Comparison of ENCODE assay signal across 13 cellular contexts in the genomic region with DNA sequence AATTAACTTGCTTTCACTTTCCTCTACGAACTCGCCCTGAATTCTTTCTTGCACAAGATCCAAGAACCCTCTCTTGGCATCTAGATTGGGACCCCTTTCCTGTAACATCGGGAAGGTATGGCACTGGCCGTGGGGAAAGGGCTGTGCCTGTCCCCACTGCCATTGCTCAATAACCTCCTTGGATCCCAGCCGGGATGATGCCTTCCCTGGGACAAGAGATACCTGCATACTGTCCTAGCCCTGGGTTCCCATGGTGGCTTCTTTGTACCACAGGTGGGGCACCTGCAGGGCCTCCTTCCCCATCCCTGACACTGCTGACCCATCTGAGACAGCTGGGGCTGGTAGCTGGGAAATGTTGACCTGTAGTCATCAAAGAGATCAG. TPM values are rescaled to one million over a fixed set of nuclear protein-coding genes. Genes with fewer than 3 reads are reported as not detected.
A peak's percentile ranks its signal among the peaks of the same experiment; 100 is the strongest.
DNase-seq lines count a peak whose midpoint lies in the region; ATAC-seq, FAIRE-seq and TF ChIP-seq lines count a peak whose summit lies in the region.
"Not testable (repeated sequence)": the region's sequence is repeated elsewhere in the genome, so short reads cannot be mapped to it uniquely, and the experiment has no call there.
"Had no signal": no experiment of that assay in that cellular context is flagged by ENCODE, and none has a peak within 500 bp of the region (broad histone marks: within the 10 kb centered on the region; RNA-seq: fewer than 3 reads in every experiment).

No MANE protein-coding gene starts in this region.

- not testable (repeated sequence) for H3K9me3 ChIP-seq in BLaER1 treated with 17β-estradiol and CSF1 and Interleukin-3, amounts not matched to agents 10 nM and 100 nM (replicated peaks in 1 of 11); Peyer's patch; body of pancreas; endothelial cell of umbilical vein (replicated peaks; ENCODE audit: control insufficient read depth, insufficient read depth, low read length); HepG2 (ENCODE audit: low read length); small intestine (ENCODE audit: control insufficient read depth, low read depth)

- H2AFZ ChIP-seq in endothelial cell of umbilical vein (ENCODE audit: low read depth, low read length); HepG2 (ENCODE audit: low read length): not testable (repeated sequence)

- not testable (repeated sequence) for ATAC-seq in body of pancreas, HepG2

- in situ Hi-C loops in HepG2 (cut with HindIII; ENCODE audit: extremely low pct_ligation_motif_present, low pct_unique_long_range_greater_than_20kb), result not testable (repeated sequence)

- H3K4me3 Mint-ChIP-seq in type B pancreatic cell, result not testable (repeated sequence)

- not testable (repeated sequence) for H3K4me1 Mint-ChIP-seq in type B pancreatic cell (ENCODE audit: unreplicated experiment)

- H3K9me1 ChIP-seq in endothelial cell of umbilical vein (replicated peaks; ENCODE audit: control insufficient read depth, extremely low read depth, insufficient read depth, low read length), result not testable (repeated sequence)

- DNase-seq in Peyer's patch (peak in 1 of 3 donors; percentile 44), body of pancreas (peak; percentile 36 to 54 (median 48)), small intestine (peak; percentile 63)
- not testable (repeated sequence) for DNase-seq in endothelial cell of umbilical vein (ENCODE audit: low read depth, low spot score); HepG2 (ENCODE audit: low spot score); type B pancreatic cell (ENCODE audit: extremely low spot score, unreplicated experiment)

- H3K27ac ChIP-seq in BLaER1 treated with 17β-estradiol and CSF1 and Interleukin-3, amounts not matched to agents 10 nM and 100 nM; HepG2 (ENCODE audit: extremely low read length, insufficient read depth, low read length): not testable (repeated sequence)
- H3K27ac ChIP-seq in Peyer's patch, result peak overlapping the region in 3 of 4 donors; percentile 42 to 87 (median 80)
- H3K27ac ChIP-seq in body of pancreas, result peak overlapping the region; percentile 52 to 97 (median 93)
- peak overlapping the region; percentile 82 for H3K27ac ChIP-seq in endothelial cell of umbilical vein (ENCODE audit: insufficient read depth, low read depth, low read length)
- peak overlapping the region in 1 of 2 donors; percentile 74 for H3K27ac ChIP-seq in small intestine (ENCODE audit: low read depth in 1 of 2, low read length in 1 of 2)

- H3K36me3 Mint-ChIP-seq in type B pancreatic cell, result not testable (repeated sequence)

- not testable (repeated sequence) for H3K27me3 Mint-ChIP-seq in type B pancreatic cell

- CTCF ChIA-PET in endothelial cell of umbilical vein (lab: Charles Lee); HepG2 (lab: Yijun Ruan, JAX; ENCODE audit: low intra/inter-chr PET ratio, low total read pairs): not testable (repeated sequence)

- BruUV-seq in endothelial cell of umbilical vein (replicated peaks; lab: Mats Ljungman, UMichigan); HepG2 (replicated peaks; lab: Mats Ljungman, UMichigan): not testable (repeated sequence)

- TF ChIP-seq RAD21 in HepG2 (CRISPR knock-in tag; IDR thresholded peaks at IDR 0.05), result not testable (repeated sequence)

- peak; percentile 15 for FAIRE-seq in endothelial cell of umbilical vein (lab: Jason Lieb, UNC)
- FAIRE-seq in HepG2 (lab: Jason Lieb, UNC); small intestine (lab: Jason Lieb, UNC): not testable (repeated sequence)

- TF ChIP-seq POLR2A in Peyer's patch (IDR thresholded peaks at IDR 0.05); endothelial cell of umbilical vein (IDR thresholded peaks at IDR 0.05; ENCODE audit: low read depth, low read length); HepG2 (IDR thresholded peaks at IDR 0.05; ENCODE audit: insufficient read depth in 1 of 2, low read depth in 2 of 2, low read length in 2 of 2): not testable (repeated sequence)
- peak in 1 of 3 donors; percentile 8 for TF ChIP-seq POLR2A in body of pancreas (IDR thresholded peaks at IDR 0.05)

- not testable (repeated sequence) for H4K20me1 ChIP-seq in BLaER1 treated with 17β-estradiol and CSF1 and Interleukin-3, amounts not matched to agents 10 nM and 100 nM; endothelial cell of umbilical vein (replicated peaks; ENCODE audit: control insufficient read depth, extremely low read depth, insufficient read depth, low read length); HepG2 (ENCODE audit: insufficient read depth, low read length)

- not testable (repeated sequence) for TF ChIP-seq EP300 in HepG2 (IDR thresholded peaks at IDR 0.05; ENCODE audit: low read depth in 2 of 2, low read length in 2 of 2); HepG2 (CRISPR knock-in tag; IDR thresholded peaks at IDR 0.05; ENCODE audit: borderline replicate concordance)

- not testable (repeated sequence) for H3K27me3 ChIP-seq in BLaER1 treated with 17β-estradiol and CSF1 and Interleukin-3, amounts not matched to agents 10 nM and 100 nM; Peyer's patch; body of pancreas; endothelial cell of umbilical vein (ENCODE audit: control insufficient read depth in 2 of 2, insufficient read depth in 2 of 2, low read length in 2 of 2); HepG2 (ENCODE audit: control insufficient read depth in 1 of 2, insufficient read depth in 2 of 2, low read length in 2 of 2); small intestine (ENCODE audit: control insufficient read depth in 2 of 2, insufficient read depth in 2 of 2, low read length in 2 of 2)

- H3K27ac Mint-ChIP-seq in type B pancreatic cell, result peak overlapping the region; percentile 32

- H3K4me2 ChIP-seq in BLaER1 treated with 17β-estradiol and CSF1 and Interleukin-3, amounts not matched to agents 10 nM and 100 nM, result peak overlapping the region in 6 of 11 experiments; percentile 13 to 37 (median 30); a peak in 7 of 22 replicates
- not testable (repeated sequence) for H3K4me2 ChIP-seq in endothelial cell of umbilical vein (ENCODE audit: insufficient read depth, low read length); HepG2 (ENCODE audit: low read depth, low read length)

- dilution Hi-C loops in endothelial cell of umbilical vein (cut with MboI; ENCODE audit: extremely low pct_ligation_motif_present, low sequenced_read_pairs), result not testable (repeated sequence)

- intact Hi-C loops in body of pancreas (cut with DNase I); endothelial cell of umbilical vein (cut with micrococcal nuclease); HepG2 (cut with micrococcal nuclease; ENCODE audit: unreplicated experiment): not testable (repeated sequence)

- not testable (repeated sequence) for H3K4me3 ChIP-seq in BLaER1 treated with 17β-estradiol and CSF1 and Interleukin-3, amounts not matched to agents 10 nM and 100 nM; body of pancreas; endothelial cell of umbilical vein (replicated peaks in 1 of 3; ENCODE audit: insufficient read depth in 1 of 3, low read depth in 1 of 3, low read length in 3 of 3); HepG2 (replicated peaks in 1 of 3; ENCODE audit: insufficient read depth in 1 of 3, low read depth in 2 of 3, low read length in 3 of 3); small intestine (ENCODE audit: low read depth in 1 of 2, low read length in 2 of 2)
- H3K4me3 ChIP-seq in Peyer's patch, result peak overlapping the region in 1 of 4 donors; percentile 28

- H3K4me1 ChIP-seq in BLaER1 treated with 17β-estradiol and CSF1 and Interleukin-3, amounts not matched to agents 10 nM and 100 nM, result peaks cover 17 to 39% (median 20%) of the 10 kb centered on the region in 10 experiments
- H3K4me1 ChIP-seq in Peyer's patch; small intestine (ENCODE audit: control insufficient read depth in 2 of 2, insufficient read depth in 1 of 2, low read depth in 1 of 2, low read length in 1 of 2): not testable (repeated sequence)
- peaks cover 72% of the 10 kb centered on the region for H3K4me1 ChIP-seq in body of pancreas
- peaks cover 32% of the 10 kb centered on the region for H3K4me1 ChIP-seq in endothelial cell of umbilical vein (ENCODE audit: control insufficient read depth, extremely low read depth, insufficient read depth, low read length)
- peaks cover 73% of the 10 kb centered on the region for H3K4me1 ChIP-seq in HepG2 (ENCODE audit: insufficient read depth, low read length)

- H3K36me3 ChIP-seq in BLaER1 treated with 17β-estradiol and CSF1 and Interleukin-3, amounts not matched to agents 10 nM and 100 nM; Peyer's patch; body of pancreas (replicated peaks in 1 of 2; ENCODE audit: insufficient read depth in 1 of 2, low read depth in 2 of 2); endothelial cell of umbilical vein (ENCODE audit: control insufficient read depth in 2 of 2, extremely low read depth in 1 of 2, insufficient read depth in 2 of 2, low read length in 2 of 2); HepG2 (replicated peaks in 1 of 2; ENCODE audit: control insufficient read depth in 1 of 2, insufficient read depth in 2 of 2, low read length in 2 of 2); small intestine (ENCODE audit: control insufficient read depth in 2 of 2, insufficient read depth in 2 of 2, low read length in 2 of 2): not testable (repeated sequence)

- not testable (repeated sequence) for H3K9ac ChIP-seq in BLaER1 treated with 17β-estradiol and CSF1 and Interleukin-3, amounts not matched to agents 10 nM and 100 nM; endothelial cell of umbilical vein (replicated peaks; ENCODE audit: extremely low read depth, insufficient read depth, low read length); HepG2 (ENCODE audit: insufficient read depth, low read depth, low read length)

- H3K79me2 ChIP-seq in endothelial cell of umbilical vein (ENCODE audit: control insufficient read depth, insufficient read depth, low read length); HepG2 (ENCODE audit: insufficient read depth, low read length): not testable (repeated sequence)

- WGBS in body of pancreas, 2 donors, result 37 to 40% methylated on average over 5 of the region's 5 CpGs
- 82% methylated on average over 4 of the region's 5 CpGs for WGBS in HepG2 (ENCODE audit: low lambda C conversion rate)
- 13 to 63% (median 28%) methylated on average over 4 to 5 of the region's 5 CpGs for WGBS in small intestine, 3 donors

- TF ChIP-seq CTCF in Peyer's patch (IDR thresholded peaks at IDR 0.05); body of pancreas (IDR thresholded peaks at IDR 0.05); endothelial cell of umbilical vein (IDR thresholded peaks at IDR 0.05; ENCODE audit: extremely low read depth in 1 of 2, insufficient read depth in 1 of 2, low read depth in 1 of 2, low read length in 2 of 2); HepG2 (CRISPR knock-in tag; IDR thresholded peaks at IDR 0.05); type B pancreatic cell (conservative IDR thresholded peaks at IDR 0.05): not testable (repeated sequence)

- H3K9me3 Mint-ChIP-seq in type B pancreatic cell, result not testable (repeated sequence)

- POLR2A ChIA-PET in endothelial cell of umbilical vein (lab: Charles Lee); HepG2 (lab: Yijun Ruan, JAX): not testable (repeated sequence)

RNA-seq across cellular contexts. Expression of a gene that starts 4.9 kb away (rescaled TPM):
- total RNA-seq in Peyer's patch, result not detected
- total RNA-seq in body of pancreas, result over 10,000 TPM; 37,316 to 51,622 TPM
- not detected in 2 replicates for total RNA-seq in endothelial cell of umbilical vein
- polyA plus RNA-seq in endothelial cell of umbilical vein, result 0.35 TPM in 1 of 2 replicates, not detected in the other
- 0.16 and 0.43 TPM in 2 replicates for polyA plus RNA-seq in endothelial cell of umbilical vein (2011; cell fraction: cytosol; rRNA removed)
- polyA plus RNA-seq in endothelial cell of umbilical vein (2011; cell fraction: nucleus; rRNA removed), result 0.26 TPM in 1 of 2 replicates, not detected in the other
- polyA plus RNA-seq in endothelial cell of umbilical vein (2012), result not detected in 2 replicates
- not detected in 2 replicates for polyA minus RNA-seq in endothelial cell of umbilical vein
- polyA minus RNA-seq in endothelial cell of umbilical vein (2011; cell fraction: cytosol; rRNA and poly(A)+ RNA removed), result not detected
- polyA minus RNA-seq in endothelial cell of umbilical vein (2011; cell fraction: nucleus; rRNA and poly(A)+ RNA removed), result not detected in 2 replicates
- total RNA-seq in HepG2 (2016; rRNA removed; fragmentation: Illumina TruSeq; extraction: Trizol), result not detected in 2 replicates
- not detected in 2 replicates for total RNA-seq in HepG2 (2016; cell fraction: cytosol; rRNA removed; fragmentation: Illumina TruSeq; extraction: Trizol; ENCODE audit: low read depth)
- total RNA-seq in HepG2 (2016; cell fraction: insoluble cytoplasmic fraction; rRNA removed; fragmentation: Illumina TruSeq; extraction: Trizol), result not detected in 2 replicates
- total RNA-seq in HepG2 (2016; cell fraction: membrane; rRNA removed; fragmentation: Illumina TruSeq; extraction: Trizol), result not detected in 2 replicates
- not detected in 2 replicates for total RNA-seq in HepG2 (2016; cell fraction: nucleus; rRNA removed; fragmentation: Illumina TruSeq; extraction: Trizol)
- 0.09 and 0.73 TPM in 2 replicates for polyA plus RNA-seq in HepG2 (2011; rRNA removed)
- 0.19 and 0.23 TPM in 2 replicates for polyA plus RNA-seq in HepG2 (2011; cell fraction: cytosol; rRNA removed)
- polyA plus RNA-seq in HepG2 (2011; cell fraction: nucleus; rRNA removed), result 0.27 and 0.33 TPM in 2 replicates
- polyA plus RNA-seq in HepG2 (2012), result not detected in 2 replicates
- not detected in 2 replicates for polyA plus RNA-seq in HepG2 (2016; cell fraction: cytosol; fragmentation: Illumina TruSeq; extraction: Trizol; ENCODE audit: low read depth)
- polyA plus RNA-seq in HepG2 (2016; cell fraction: insoluble cytoplasmic fraction; fragmentation: Illumina TruSeq; extraction: Trizol; ENCODE audit: low read depth), result not detected in 2 replicates
- polyA plus RNA-seq in HepG2 (2016; cell fraction: membrane; fragmentation: Illumina TruSeq; extraction: Trizol; ENCODE audit: low read depth), result not detected in 2 replicates
- not detected in 2 replicates for polyA plus RNA-seq in HepG2 (2016; cell fraction: nucleus; fragmentation: Illumina TruSeq; extraction: Trizol; ENCODE audit: insufficient read depth, low read depth)
- not detected in 2 replicates for polyA minus RNA-seq in HepG2 (2011; rRNA and poly(A)+ RNA removed; ENCODE audit: low replicate concordance)
- not detected in 2 replicates for polyA minus RNA-seq in HepG2 (2011; cell fraction: cytosol; rRNA and poly(A)+ RNA removed)
- polyA minus RNA-seq in HepG2 (2011; cell fraction: nucleus; rRNA and poly(A)+ RNA removed), result not detected in 2 replicates
- 10 to 100 TPM in 1 of 3 donors, 1 to 10 TPM in 1, under 1 TPM in 1; 0.64 to 30.6 (median 8.1) TPM for polyA plus RNA-seq in small intestine
- 0.40 TPM in 1 of 2 replicates, not detected in the other for total RNA-seq in type B pancreatic cell (ENCODE audit: low replicate concordance)
- total RNA-seq: A673; CD4-positive, CD25-positive, alpha-beta regulatory T cell; CD8-positive, alpha-beta memory T cell; H1; H9 had no signal
- polyA plus RNA-seq: AG04450; CD4-positive, CD25-positive, alpha-beta regulatory T cell; CD8-positive, alpha-beta memory T cell; H1 had no signal

RNA-seq across cellular contexts. Expression of a gene that starts 19.8 kb away (rescaled TPM):
- total RNA-seq in Peyer's patch (not detected), body of pancreas (over 10,000 TPM; 12,815 to 27,120 TPM), endothelial cell of umbilical vein (0.48 TPM in 1 of 2 replicates, not detected in the other), HepG2 (2016; rRNA removed; fragmentation: Illumina TruSeq; extraction: Trizol) (not detected in 2 replicates), type B pancreatic cell (ENCODE audit: low replicate concordance) (not detected in 2 replicates)
- polyA plus RNA-seq in endothelial cell of umbilical vein (0.30 and 0.32 TPM in 2 replicates), HepG2 (2011; rRNA removed) (0.34 TPM in 1 of 2 replicates, not detected in the other), small intestine (10 to 100 TPM in 1 of 3 donors, 1 to 10 TPM in 1, under 1 TPM in 1; 0.27 to 11.4 (median 4.1) TPM)
- 0.10 and 0.20 TPM in 2 replicates for polyA plus RNA-seq in endothelial cell of umbilical vein (2011; cell fraction: cytosol; rRNA removed)
- polyA plus RNA-seq in endothelial cell of umbilical vein (2011; cell fraction: nucleus; rRNA removed), result 0.25 and 0.29 TPM in 2 replicates
- polyA plus RNA-seq in endothelial cell of umbilical vein (2012), result not detected in 2 replicates
- polyA minus RNA-seq in endothelial cell of umbilical vein, result 0.39 TPM in 1 of 2 replicates, not detected in the other
- polyA minus RNA-seq in endothelial cell of umbilical vein (2011; cell fraction: cytosol; rRNA and poly(A)+ RNA removed), result not detected
- 1.5 TPM in 1 of 2 replicates, not detected in the other for polyA minus RNA-seq in endothelial cell of umbilical vein (2011; cell fraction: nucleus; rRNA and poly(A)+ RNA removed)
- total RNA-seq in HepG2 (2016; cell fraction: cytosol; rRNA removed; fragmentation: Illumina TruSeq; extraction: Trizol; ENCODE audit: low read depth), result not detected in 2 replicates
- total RNA-seq in HepG2 (2016; cell fraction: insoluble cytoplasmic fraction; rRNA removed; fragmentation: Illumina TruSeq; extraction: Trizol), result not detected in 2 replicates
- total RNA-seq in HepG2 (2016; cell fraction: membrane; rRNA removed; fragmentation: Illumina TruSeq; extraction: Trizol), result not detected in 2 replicates
- not detected in 2 replicates for total RNA-seq in HepG2 (2016; cell fraction: nucleus; rRNA removed; fragmentation: Illumina TruSeq; extraction: Trizol)
- polyA plus RNA-seq in HepG2 (2011; cell fraction: cytosol; rRNA removed), result 0.06 TPM in 1 of 2 replicates, not detected in the other
- polyA plus RNA-seq in HepG2 (2011; cell fraction: nucleus; rRNA removed), result 0.21 TPM in 1 of 2 replicates, not detected in the other
- polyA plus RNA-seq in HepG2 (2012), result 0.24 TPM in 1 of 2 replicates, not detected in the other
- polyA plus RNA-seq in HepG2 (2016; cell fraction: cytosol; fragmentation: Illumina TruSeq; extraction: Trizol; ENCODE audit: low read depth), result not detected in 2 replicates
- not detected in 2 replicates for polyA plus RNA-seq in HepG2 (2016; cell fraction: insoluble cytoplasmic fraction; fragmentation: Illumina TruSeq; extraction: Trizol; ENCODE audit: low read depth)
- polyA plus RNA-seq in HepG2 (2016; cell fraction: membrane; fragmentation: Illumina TruSeq; extraction: Trizol; ENCODE audit: low read depth), result not detected in 2 replicates
- polyA plus RNA-seq in HepG2 (2016; cell fraction: nucleus; fragmentation: Illumina TruSeq; extraction: Trizol; ENCODE audit: insufficient read depth, low read depth), result not detected in 2 replicates
- 0.20 TPM in 1 of 2 replicates, not detected in the other for polyA minus RNA-seq in HepG2 (2011; rRNA and poly(A)+ RNA removed; ENCODE audit: low replicate concordance)
- polyA minus RNA-seq in HepG2 (2011; cell fraction: cytosol; rRNA and poly(A)+ RNA removed), result not detected in 2 replicates
- polyA minus RNA-seq in HepG2 (2011; cell fraction: nucleus; rRNA and poly(A)+ RNA removed), result 0.52 and 1.2 TPM in 2 replicates
- total RNA-seq: A673; CD4-positive, CD25-positive, alpha-beta regulatory T cell; CD8-positive, alpha-beta memory T cell; H1; H9 had no signal
- polyA plus RNA-seq: AG04450; CD4-positive, CD25-positive, alpha-beta regulatory T cell; CD8-positive, alpha-beta memory T cell; H1 had no signal

RNA-seq across cellular contexts. Expression of a gene that starts 55.9 kb away (rescaled TPM):
- total RNA-seq in Peyer's patch (100 to 1,000 TPM in 3 of 4 donors, 10 to 100 TPM in 1; 89.6 to 224 (median 157) TPM), body of pancreas (10 to 100 TPM; 39.9 to 72.1 TPM), endothelial cell of umbilical vein (379 and 381 TPM in 2 replicates), HepG2 (2016; rRNA removed; fragmentation: Illumina TruSeq; extraction: Trizol) (237 and 358 TPM in 2 replicates), type B pancreatic cell (ENCODE audit: low replicate concordance) (238 and 301 TPM in 2 replicates)
- polyA plus RNA-seq in endothelial cell of umbilical vein (175 and 199 TPM in 2 replicates), HepG2 (2011; rRNA removed) (101 and 138 TPM in 2 replicates), small intestine (100 to 1,000 TPM; 175 to 246 (median 225) TPM)
- 259 and 265 TPM in 2 replicates for polyA plus RNA-seq in endothelial cell of umbilical vein (2011; cell fraction: cytosol; rRNA removed)
- 133 and 145 TPM in 2 replicates for polyA plus RNA-seq in endothelial cell of umbilical vein (2011; cell fraction: nucleus; rRNA removed)
- polyA plus RNA-seq in endothelial cell of umbilical vein (2012), result 427 and 679 TPM in 2 replicates
- 398 and 458 TPM in 2 replicates for polyA minus RNA-seq in endothelial cell of umbilical vein
- 88.2 TPM for polyA minus RNA-seq in endothelial cell of umbilical vein (2011; cell fraction: cytosol; rRNA and poly(A)+ RNA removed)
- polyA minus RNA-seq in endothelial cell of umbilical vein (2011; cell fraction: nucleus; rRNA and poly(A)+ RNA removed), result 67.2 and 82.6 TPM in 2 replicates
- 58.8 and 63.4 TPM in 2 replicates for total RNA-seq in HepG2 (2016; cell fraction: cytosol; rRNA removed; fragmentation: Illumina TruSeq; extraction: Trizol; ENCODE audit: low read depth)
- total RNA-seq in HepG2 (2016; cell fraction: insoluble cytoplasmic fraction; rRNA removed; fragmentation: Illumina TruSeq; extraction: Trizol), result 235 and 352 TPM in 2 replicates
- total RNA-seq in HepG2 (2016; cell fraction: membrane; rRNA removed; fragmentation: Illumina TruSeq; extraction: Trizol), result 100 and 105 TPM in 2 replicates
- 82.8 and 91.5 TPM in 2 replicates for total RNA-seq in HepG2 (2016; cell fraction: nucleus; rRNA removed; fragmentation: Illumina TruSeq; extraction: Trizol)
- polyA plus RNA-seq in HepG2 (2011; cell fraction: cytosol; rRNA removed), result 72.7 and 116 TPM in 2 replicates
- polyA plus RNA-seq in HepG2 (2011; cell fraction: nucleus; rRNA removed), result 20.5 and 33.7 TPM in 2 replicates
- 197 and 216 TPM in 2 replicates for polyA plus RNA-seq in HepG2 (2012)
- 20.7 and 25.5 TPM in 2 replicates for polyA plus RNA-seq in HepG2 (2016; cell fraction: cytosol; fragmentation: Illumina TruSeq; extraction: Trizol; ENCODE audit: low read depth)
- 336 and 350 TPM in 2 replicates for polyA plus RNA-seq in HepG2 (2016; cell fraction: insoluble cytoplasmic fraction; fragmentation: Illumina TruSeq; extraction: Trizol; ENCODE audit: low read depth)
- 55.2 and 56.7 TPM in 2 replicates for polyA plus RNA-seq in HepG2 (2016; cell fraction: membrane; fragmentation: Illumina TruSeq; extraction: Trizol; ENCODE audit: low read depth)
- polyA plus RNA-seq in HepG2 (2016; cell fraction: nucleus; fragmentation: Illumina TruSeq; extraction: Trizol; ENCODE audit: insufficient read depth, low read depth), result 102 and 112 TPM in 2 replicates
- 81.6 and 140 TPM in 2 replicates for polyA minus RNA-seq in HepG2 (2011; rRNA and poly(A)+ RNA removed; ENCODE audit: low replicate concordance)
- polyA minus RNA-seq in HepG2 (2011; cell fraction: cytosol; rRNA and poly(A)+ RNA removed), result 96.1 and 107 TPM in 2 replicates
- 31.8 and 39.2 TPM in 2 replicates for polyA minus RNA-seq in HepG2 (2011; cell fraction: nucleus; rRNA and poly(A)+ RNA removed)

RNA-seq across cellular contexts. Expression of a gene that starts 59.5 kb away (rescaled TPM):
- 100 to 1,000 TPM in 3 of 4 donors, 10 to 100 TPM in 1; 68.7 to 199 (median 122) TPM for total RNA-seq in Peyer's patch
- total RNA-seq in body of pancreas, result 100 to 1,000 TPM in 1 of 2 donors, 10 to 100 TPM in 1; 87.7 to 179 TPM
- total RNA-seq in endothelial cell of umbilical vein, result 3,499 and 3,960 TPM in 2 replicates
- polyA plus RNA-seq in endothelial cell of umbilical vein, result 734 and 849 TPM in 2 replicates
- 751 and 1,165 TPM in 2 replicates for polyA plus RNA-seq in endothelial cell of umbilical vein (2011; cell fraction: cytosol; rRNA removed)
- 1,616 and 1,967 TPM in 2 replicates for polyA plus RNA-seq in endothelial cell of umbilical vein (2011; cell fraction: nucleus; rRNA removed)
- polyA plus RNA-seq in endothelial cell of umbilical vein (2012), result 1,500 and 2,412 TPM in 2 replicates
- polyA minus RNA-seq in endothelial cell of umbilical vein, result 1,494 and 1,598 TPM in 2 replicates
- polyA minus RNA-seq in endothelial cell of umbilical vein (2011; cell fraction: cytosol; rRNA and poly(A)+ RNA removed), result 16.5 TPM
- 1,216 and 2,140 TPM in 2 replicates for polyA minus RNA-seq in endothelial cell of umbilical vein (2011; cell fraction: nucleus; rRNA and poly(A)+ RNA removed)
- 5.6 and 9.1 TPM in 2 replicates for total RNA-seq in HepG2 (2016; rRNA removed; fragmentation: Illumina TruSeq; extraction: Trizol)
- total RNA-seq in HepG2 (2016; cell fraction: cytosol; rRNA removed; fragmentation: Illumina TruSeq; extraction: Trizol; ENCODE audit: low read depth), result 4.1 and 4.6 TPM in 2 replicates
- 4.7 and 8.9 TPM in 2 replicates for total RNA-seq in HepG2 (2016; cell fraction: insoluble cytoplasmic fraction; rRNA removed; fragmentation: Illumina TruSeq; extraction: Trizol)
- total RNA-seq in HepG2 (2016; cell fraction: membrane; rRNA removed; fragmentation: Illumina TruSeq; extraction: Trizol), result 5.4 and 5.7 TPM in 2 replicates
- 28.3 and 31.6 TPM in 2 replicates for total RNA-seq in HepG2 (2016; cell fraction: nucleus; rRNA removed; fragmentation: Illumina TruSeq; extraction: Trizol)
- polyA plus RNA-seq in HepG2 (2011; rRNA removed), result 10.3 and 13.1 TPM in 2 replicates
- polyA plus RNA-seq in HepG2 (2011; cell fraction: cytosol; rRNA removed), result 3.8 and 6.6 TPM in 2 replicates
- polyA plus RNA-seq in HepG2 (2011; cell fraction: nucleus; rRNA removed), result 128 and 235 TPM in 2 replicates
- polyA plus RNA-seq in HepG2 (2012), result 17.9 and 25.0 TPM in 2 replicates
- polyA plus RNA-seq in HepG2 (2016; cell fraction: cytosol; fragmentation: Illumina TruSeq; extraction: Trizol; ENCODE audit: low read depth), result 1.9 TPM in 2 replicates
- 7.0 and 9.8 TPM in 2 replicates for polyA plus RNA-seq in HepG2 (2016; cell fraction: insoluble cytoplasmic fraction; fragmentation: Illumina TruSeq; extraction: Trizol; ENCODE audit: low read depth)
- 2.8 TPM in 2 replicates for polyA plus RNA-seq in HepG2 (2016; cell fraction: membrane; fragmentation: Illumina TruSeq; extraction: Trizol; ENCODE audit: low read depth)
- polyA plus RNA-seq in HepG2 (2016; cell fraction: nucleus; fragmentation: Illumina TruSeq; extraction: Trizol; ENCODE audit: insufficient read depth, low read depth), result 78.2 and 78.5 TPM in 2 replicates
- polyA minus RNA-seq in HepG2 (2011; rRNA and poly(A)+ RNA removed; ENCODE audit: low replicate concordance), result 24.8 and 26.5 TPM in 2 replicates
- polyA minus RNA-seq in HepG2 (2011; cell fraction: cytosol; rRNA and poly(A)+ RNA removed), result 17.5 and 18.6 TPM in 2 replicates
- 39.8 and 42.6 TPM in 2 replicates for polyA minus RNA-seq in HepG2 (2011; cell fraction: nucleus; rRNA and poly(A)+ RNA removed)
- 10 to 100 TPM in 2 of 3 donors, 1 to 10 TPM in 1; 3.6 to 82.3 (median 15.1) TPM for polyA plus RNA-seq in small intestine
- total RNA-seq in type B pancreatic cell (ENCODE audit: low replicate concordance), result 124 and 130 TPM in 2 replicates
- polyA plus RNA-seq: CD8-positive, alpha-beta memory T cell had no signal

Comparison
In these comparisons a context has a peak if more than half of its experiments do, and no peak if none do; other contexts are left out.
1. RNA of a gene that starts 4.9 kb away (total RNA-seq): 37,316 to 51,622 TPM in body of pancreas; 0.40 TPM in type B pancreatic cell, not detected in Peyer's patch, not detected in endothelial cell of umbilical vein and not detected in HepG2; every median in the first group is over 1,000 times any median in the second.
2. RNA of a gene that starts 19.8 kb away (total RNA-seq): 12,815 to 27,120 TPM in body of pancreas; 0.48 TPM in endothelial cell of umbilical vein, not detected in HepG2, not detected in Peyer's patch and not detected in type B pancreatic cell; every median in the first group is over 1,000 times any median in the second.